Comparison of ENCODE assay signal across 8 cellular contexts in the genomic region with DNA sequence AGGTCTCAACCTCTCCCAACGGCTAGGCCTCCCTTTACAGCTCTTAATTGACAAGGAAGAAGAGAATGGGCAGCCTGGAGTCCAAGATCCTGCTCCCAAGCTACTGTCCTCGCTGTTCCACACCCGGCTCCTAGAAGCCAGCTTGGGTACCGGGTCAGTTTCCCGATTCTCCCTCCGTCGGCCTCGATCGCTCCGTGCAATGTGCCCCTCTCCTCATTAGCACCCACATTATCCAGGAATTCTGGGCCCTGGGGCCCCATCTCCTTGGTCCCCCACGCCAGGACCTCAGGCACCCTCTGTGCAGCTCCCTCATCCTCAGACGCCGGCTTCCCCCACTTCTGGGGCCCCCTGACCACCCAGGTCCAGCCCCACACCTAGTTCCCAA. TPM values are rescaled to one million over a fixed set of nuclear protein-coding genes. Genes with fewer than 3 reads are reported as not detected.
DNase-seq lines count a peak whose midpoint lies in the region; ATAC-seq and TF ChIP-seq lines count a peak whose summit lies in the region.

No MANE protein-coding gene starts in this region.

- POLR2A ChIA-PET in RWPE1 (lab: Yijun Ruan, JAX; ENCODE audit: low non-redundant PET): no interaction called here

- H3K9me3 ChIP-seq in prostate gland: no peaks in the 10 kb centered on the region

- ATAC-seq in GM19023 (IDR thresholded peaks at IDR 0.05; ENCODE audit: unreplicated experiment): no peak

- CTCF ChIA-PET in RWPE1 (lab: Yijun Ruan, JAX): interaction anchor here (0.6 to 1.1 kb wide), 3 partner anchors 11 to 341 kb away, joined by 3 to 7 read pairs (median 3); no protein-coding TSS in a partner anchor

- intact Hi-C loops in prostate gland (cut with DNase I): loop anchor here (2.0 to 5.0 kb wide), 3 partner anchors 85 to 444 kb away; partner anchors contain the start of genes BACE1, PAFAH1B2 and ZPR1

- no peak for DNase-seq in GM06990 (ENCODE audit: extremely low read depth, insufficient read length)
- DNase-seq in RWPE1 (ENCODE audit: low spot score): no peak
- DNase-seq in epithelial cell of proximal tubule (ENCODE audit: low read depth): no peak
- DNase-seq in prostate gland (ENCODE audit: low spot score): no peak
- DNase-seq in ACHN: no peak
- no peak for DNase-seq in foreskin melanocyte
- DNase-seq in MV-4-11 (lab: John Stamatoyannopoulos, UW): no peak

- WGBS in prostate gland: 1% methylated on average over 13 of the region's 13 CpGs

- H3K4me3 ChIP-seq in GM06990 (replicated peaks; ENCODE audit: low read depth, low read length) (peak overlapping the region; percentile 92), epithelial cell of proximal tubule (ENCODE audit: low read depth, low read length) (peak overlapping the region; percentile 82), prostate gland (peak overlapping the region; percentile 69 to 80)

- no peak for TF ChIP-seq POLR2A in prostate gland (IDR thresholded peaks at IDR 0.05)

- H3K27me3 ChIP-seq in GM06990 (replicated peaks; ENCODE audit: control insufficient read depth, insufficient read depth, low read length) (no peaks in the 10 kb centered on the region), prostate gland (replicated peaks; ENCODE audit: insufficient read depth) (no peaks in the 10 kb centered on the region)

- no peaks in the 10 kb centered on the region for H3K4me1 ChIP-seq in prostate gland (replicated peaks)

- peaks cover 11% of the 10 kb centered on the region for H3K36me3 ChIP-seq in GM06990 (ENCODE audit: control insufficient read depth, insufficient read depth, low read length)
- peaks cover 0 to 9% of the 10 kb centered on the region in 2 donors for H3K36me3 ChIP-seq in prostate gland

- no peak for TF ChIP-seq CTCF in GM06990 (IDR thresholded peaks at IDR 0.05; ENCODE audit: insufficient read depth, low read length, poor library complexity, severe bottlenecking)
- no peak for TF ChIP-seq CTCF in RWPE1 (conservative IDR thresholded peaks at IDR 0.05; ENCODE audit: low read depth)
- no peak for TF ChIP-seq CTCF in epithelial cell of proximal tubule (conservative IDR thresholded peaks at IDR 0.05; ENCODE audit: low read depth, low read length)
- no peak for TF ChIP-seq CTCF in prostate gland (IDR thresholded peaks at IDR 0.05)

- H3K27ac ChIP-seq in RWPE1 (peak overlapping the region; percentile 84), prostate gland (peak overlapping the region; percentile 88 to 91)

- in situ Hi-C loops in ACHN (cut with HindIII; ENCODE audit: low pct_ligation_motif_present, low pct_unique_long_range_greater_than_20kb, low sequenced_read_pairs): no loop called here

RNA-seq across cellular contexts. Expression of gene PCSK7, which starts 0.2 kb away (rescaled TPM):
- total RNA-seq in epithelial cell of proximal tubule: 19.6 and 29.6 TPM in 2 replicates
- total RNA-seq in prostate gland: 10 to 100 TPM; 38.5 to 45.7 TPM

RNA-seq across cellular contexts. Expression of gene RNF214, which starts 0.8 kb away (rescaled TPM):
- 6.5 and 9.7 TPM in 2 replicates for total RNA-seq in epithelial cell of proximal tubule
- total RNA-seq in prostate gland: 10 to 100 TPM in 1 of 2 donors, 1 to 10 TPM in 1; 9.4 to 24.8 TPM

RNA-seq across cellular contexts. Expression of gene TAGLN, which starts 32.5 kb away (rescaled TPM):
- 470 and 583 TPM in 2 replicates for total RNA-seq in epithelial cell of proximal tubule
- 1,000 to 10,000 TPM; 2,153 to 2,440 TPM for total RNA-seq in prostate gland

RNA-seq across cellular contexts. Expression of gene SIDT2, which starts 53.1 kb away (rescaled TPM):
- total RNA-seq in epithelial cell of proximal tubule: 7.1 and 12.2 TPM in 2 replicates
- total RNA-seq in prostate gland: 100 to 1,000 TPM in 1 of 2 donors, 10 to 100 TPM in 1; 69.5 to 144 TPM

RNA-seq across cellular contexts. Expression of gene BACE1-AS, which starts 59.5 kb away (rescaled TPM):
- total RNA-seq in epithelial cell of proximal tubule (1.7 and 6.6 TPM in 2 replicates), prostate gland (10 to 100 TPM in 1 of 2 donors, 1 to 10 TPM in 1; 4.8 to 19.1 TPM)
